Comparison of ENCODE assay signal across 8 cellular contexts in genomic region chr2:33275689-33276444, GRCh38.
A peak's percentile ranks its signal among the peaks of the same experiment; 100 is the strongest.
DNase-seq lines count a peak whose midpoint lies in the region; ATAC-seq and FAIRE-seq lines count a peak whose summit lies in the region.

No MANE protein-coding gene starts in this region.

- peak overlapping the region; percentile 11 to 79 for H3K27ac Mint-ChIP-seq in effector memory CD8-positive, alpha-beta T cell
- no peak overlapping the region for H3K27ac Mint-ChIP-seq in activated T-helper 2 cell treated with anti-CD3 and anti-CD28 coated beads, Interferon-gamma antibody, Interleukin-2, Interleukin-4, amounts not matched to agents 10 μg/mL and 5 μg/mL and 100 μg/mL, durations not matched to agents 14 hours and 24 hours and 36 hours

- H3K4me1 ChIP-seq in SJSA1 (replicated peaks) = peaks cover 15% of the 10 kb centered on the region

- H3K36me3 Mint-ChIP-seq in effector memory CD8-positive, alpha-beta T cell (ENCODE audit: insufficient read depth) = peaks cover 3% of the 10 kb centered on the region
- H3K36me3 Mint-ChIP-seq in activated T-helper 2 cell treated with anti-CD3 and anti-CD28 coated beads, Interferon-gamma antibody, Interleukin-2, Interleukin-4, amounts not matched to agents 10 μg/mL and 5 μg/mL and 100 μg/mL, durations not matched to agents 14 hours and 24 hours and 36 hours (ENCODE audit: low read depth) = no peaks in the 10 kb centered on the region

- no peaks in the 10 kb centered on the region for H3K27me3 ChIP-seq in SJSA1 (replicated peaks)

- DNase-seq in ELR (ENCODE audit: low read depth) = peak; percentile 98
- DNase-seq in SJSA1 (ENCODE audit: low read depth in 1 of 2, low spot score in 2 of 2) = peak; percentile 78 to 92
- peak; percentile 60 to 71 (median 69) for DNase-seq in effector memory CD8-positive, alpha-beta T cell
- no peak for DNase-seq in sciatic nerve (ENCODE audit: low spot score)
- DNase-seq in frontal cortex (ENCODE audit: low spot score in 2 of 2) = no peak
- no peak for DNase-seq in activated T-helper 2 cell treated with anti-CD3 and anti-CD28 coated beads, Interferon-gamma antibody, Interleukin-2, Interleukin-4, amounts not matched to agents 10 μg/mL and 5 μg/mL and 100 μg/mL, durations not matched to agents 14 hours and 24 hours and 36 hours (ENCODE audit: low spot score)
- DNase-seq in GOT3 (lab: John Stamatoyannopoulos, UW) = no peak
- DNase-seq in NCI-H146 (lab: John Stamatoyannopoulos, UW) = no peak

- intact Hi-C loops in sciatic nerve (cut with DNase I) = no loop called here
- intact Hi-C loops in activated T-helper 2 cell treated with anti-CD3 and anti-CD28 coated beads, Interferon-gamma antibody, Interleukin-2, Interleukin-4, amounts not matched to agents 10 μg/mL and 5 μg/mL and 100 μg/mL, durations not matched to agents 14 hours and 24 hours and 36 hours (cut with micrococcal nuclease) = no loop called here

- peak; percentile 96 for ATAC-seq in effector memory CD8-positive, alpha-beta T cell (replicated peaks)
- peak; percentile 77 for ATAC-seq in sciatic nerve

- H3K4me1 Mint-ChIP-seq in effector memory CD8-positive, alpha-beta T cell (ENCODE audit: low read depth in 2 of 2) = peaks cover 5 to 29% of the 10 kb centered on the region in 2 donors
- peaks cover 14% of the 10 kb centered on the region for H3K4me1 Mint-ChIP-seq in activated T-helper 2 cell treated with anti-CD3 and anti-CD28 coated beads, Interferon-gamma antibody, Interleukin-2, Interleukin-4, amounts not matched to agents 10 μg/mL and 5 μg/mL and 100 μg/mL, durations not matched to agents 14 hours and 24 hours and 36 hours (ENCODE audit: low read depth)

- H3K9me3 ChIP-seq in SJSA1 (replicated peaks) = no peaks in the 10 kb centered on the region

- peak overlapping the region in 1 of 2 donors; percentile 30 for H3K4me3 Mint-ChIP-seq in effector memory CD8-positive, alpha-beta T cell
- no peak overlapping the region for H3K4me3 Mint-ChIP-seq in activated T-helper 2 cell treated with anti-CD3 and anti-CD28 coated beads, Interferon-gamma antibody, Interleukin-2, Interleukin-4, amounts not matched to agents 10 μg/mL and 5 μg/mL and 100 μg/mL, durations not matched to agents 14 hours and 24 hours and 36 hours (ENCODE audit: low read depth)

- H3K27ac ChIP-seq in SJSA1 = peak overlapping the region; percentile 43

- no peaks in the 10 kb centered on the region for H3K9me3 Mint-ChIP-seq in effector memory CD8-positive, alpha-beta T cell
- H3K9me3 Mint-ChIP-seq in activated T-helper 2 cell treated with anti-CD3 and anti-CD28 coated beads, Interferon-gamma antibody, Interleukin-2, Interleukin-4, amounts not matched to agents 10 μg/mL and 5 μg/mL and 100 μg/mL, durations not matched to agents 14 hours and 24 hours and 36 hours = no peaks in the 10 kb centered on the region

- FAIRE-seq in frontal cortex (lab: Jason Lieb, UNC) = no peak

- H3K36me3 ChIP-seq in SJSA1 = no peaks in the 10 kb centered on the region

- no peaks in the 10 kb centered on the region for H3K27me3 Mint-ChIP-seq in effector memory CD8-positive, alpha-beta T cell
- peaks cover 37% of the 10 kb centered on the region for H3K27me3 Mint-ChIP-seq in activated T-helper 2 cell treated with anti-CD3 and anti-CD28 coated beads, Interferon-gamma antibody, Interleukin-2, Interleukin-4, amounts not matched to agents 10 μg/mL and 5 μg/mL and 100 μg/mL, durations not matched to agents 14 hours and 24 hours and 36 hours (ENCODE audit: low read depth)

- H3K4me3 ChIP-seq in SJSA1 = no peak overlapping the region

Comparison
In these comparisons a context has a peak if more than half of its experiments do, and no peak if none do; other contexts are left out.
1. DNase-seq: peak in ELR (single experiment), SJSA1 (2 of 2) and effector memory CD8-positive, alpha-beta T cell (3 of 3); none in sciatic nerve (single experiment), frontal cortex (0 of 2), activated T-helper 2 cell treated with anti-CD3 and anti-CD28 coated beads, Interferon-gamma antibody, Interleukin-2, Interleukin-4, amounts not matched to agents 10 μg/mL and 5 μg/mL and 100 μg/mL, durations not matched to agents 14 hours and 24 hours and 36 hours (single experiment), GOT3 (single experiment) and NCI-H146 (single experiment).